In the genomic region with DNA sequence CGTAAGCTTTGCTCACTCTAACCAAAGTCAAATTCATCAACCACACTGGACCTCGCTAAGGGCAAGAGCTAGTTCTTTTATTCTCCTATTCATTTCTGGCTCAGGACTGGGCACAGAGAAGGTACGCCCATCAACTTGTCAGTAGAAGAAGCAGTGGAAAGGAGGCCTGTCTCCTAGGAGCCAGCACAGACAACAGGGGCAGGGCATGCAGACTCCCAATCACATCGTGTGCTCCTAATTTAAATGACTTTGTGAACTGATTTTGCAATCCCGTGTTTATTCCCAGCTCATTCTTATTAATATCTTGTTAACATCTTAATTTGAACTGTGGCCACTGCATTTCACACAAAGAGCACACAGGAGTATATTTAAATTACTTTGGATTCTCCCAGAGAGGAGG, we compare ENCODE assay signal across 1 cellular context.
TF ChIP-seq lines count a peak whose summit lies in the region.

No MANE protein-coding gene starts in this region.

TF ChIP-seq in H1, 55 proteins besides CTCF, POLR2A, EP300 and RAD21:
- TF ChIP-seq BRCA1 (IDR thresholded peaks at IDR 0.05; ENCODE audit: low read depth, low read length), result no peak
- no peak for TF ChIP-seq CBX8 (IDR thresholded peaks at IDR 0.05; ENCODE audit: borderline replicate concordance, low read depth, low read length)
- no peak for TF ChIP-seq CTBP2 (IDR thresholded peaks at IDR 0.05; ENCODE audit: borderline replicate concordance, insufficient read depth, insufficient read length, low read length)
- no peak for TF ChIP-seq SAP30 (IDR thresholded peaks at IDR 0.05; ENCODE audit: insufficient read depth, insufficient replicate concordance, low read length)
- no peak for TF ChIP-seq SUZ12 (IDR thresholded peaks at IDR 0.05; ENCODE audit: low read length)
- TF ChIP-seq CHD2 (IDR thresholded peaks at IDR 0.05; ENCODE audit: low read length), result no peak
- TF ChIP-seq ASH2L (IDR thresholded peaks at IDR 0.05; ENCODE audit: low read length), result no peak
- no peak for TF ChIP-seq KDM1A (IDR thresholded peaks at IDR 0.05; ENCODE audit: borderline replicate concordance, low read length)
- no peak for TF ChIP-seq EZH2 (IDR thresholded peaks at IDR 0.05; ENCODE audit: low read depth, low read length, severe bottlenecking)
- TF ChIP-seq, protein P1, sequence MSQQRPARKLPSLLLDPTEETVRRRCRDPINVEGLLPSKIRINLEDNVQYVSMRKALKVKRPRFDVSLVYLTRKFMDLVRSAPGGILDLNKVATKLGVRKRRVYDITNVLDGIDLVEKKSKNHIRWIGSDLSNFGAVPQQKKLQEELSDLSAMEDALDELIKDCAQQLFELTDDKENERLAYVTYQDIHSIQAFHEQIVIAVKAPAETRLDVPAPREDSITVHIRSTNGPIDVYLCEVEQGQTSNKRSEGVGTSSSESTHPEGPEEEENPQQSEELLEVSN (IDR thresholded peaks at IDR 0.05), result no peak
